17 cellular contexts compared by ENCODE assay signal in the genomic region with DNA sequence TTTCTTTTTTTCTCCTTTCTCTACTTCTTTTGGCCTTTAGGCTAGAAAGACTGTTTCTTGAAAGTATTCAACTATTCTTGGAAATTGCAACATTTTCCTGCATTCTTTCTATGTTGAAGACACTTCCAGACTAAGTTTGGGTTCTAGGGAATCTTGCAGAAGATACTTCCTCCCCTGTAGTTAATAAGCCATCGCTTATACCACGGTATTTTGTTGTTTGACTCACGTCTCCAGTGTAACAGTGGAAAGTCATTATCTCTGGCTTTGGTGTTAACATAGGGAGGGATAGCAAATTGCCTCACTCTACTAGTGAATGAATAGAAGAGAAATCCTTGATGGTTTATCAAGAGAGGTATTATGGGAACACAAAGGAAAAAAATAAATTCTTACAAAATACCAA.
DNase-seq lines count a peak whose midpoint lies in the region; ATAC-seq and TF ChIP-seq lines count a peak whose summit lies in the region.
"Had no signal": no experiment of that assay in that cellular context is flagged by ENCODE, and none has a peak within 500 bp of the region (broad histone marks: within the 10 kb centered on the region; RNA-seq: fewer than 3 reads in every experiment).

No MANE protein-coding gene starts in this region.

- H3K27me3 ChIP-seq in H9 (ENCODE audit: insufficient read depth, low read length): no peaks in the 10 kb centered on the region
- no peaks in the 10 kb centered on the region for H3K27me3 ChIP-seq in left lung
- no peaks in the 10 kb centered on the region for H3K27me3 ChIP-seq in stomach smooth muscle (ENCODE audit: control insufficient read depth in 1 of 2, insufficient read depth in 2 of 2, low read length in 2 of 2)
- H3K27me3 ChIP-seq: suprapubic skin had no signal

- H2BK12ac ChIP-seq in H9 (ENCODE audit: insufficient read length, low read depth, low read length): no peak overlapping the region

- no peak for DNase-seq in H9
- DNase-seq in chondrocyte (ENCODE audit: low spot score): no peak
- no peak for DNase-seq in left lung
- no peak for DNase-seq in stimulated activated naive CD8-positive, alpha-beta T cell treated with anti-CD3 and anti-CD28 coated beads, Interleukin-15, amount 100 ng/mL, for 72 hours
- no peak for DNase-seq in lower leg skin (ENCODE audit: low spot score in 2 of 2)
- DNase-seq in GM10266 (ENCODE audit: extremely low spot score): no peak
- DNase-seq: activated CD8-positive, alpha-beta memory T cell treated with anti-CD3 and anti-CD28 coated beads, Interleukin-2, amount 10 ng/mL, durations not matched to agents 7 days and 5 days; left colon; NCI-H1105 treated with DMSO at 0.1 percent for 48 hours; NCI-H446 had no signal

- H3K36me3 Mint-ChIP-seq in H9 (ENCODE audit: insufficient read depth in 1 of 3, low read depth in 3 of 3) (no peaks in the 10 kb centered on the region), chondrocyte (ENCODE audit: low read depth) (no peaks in the 10 kb centered on the region)
- H3K36me3 Mint-ChIP-seq: activated CD8-positive, alpha-beta memory T cell treated with anti-CD3 and anti-CD28 coated beads, Interleukin-2, amount 10 ng/mL, durations not matched to agents 7 days and 5 days; natural killer cell treated with Interleukin-12 subunit alpha and Interleukin-12 subunit beta and Interleukin-15 and Interleukin-18, amount 100 ng/mL, for 72 hours; WTC11 had no signal

- ATAC-seq in left lung: peak; percentile 65
- no peak for ATAC-seq in stimulated activated naive CD8-positive, alpha-beta T cell treated with anti-CD3 and anti-CD28 coated beads, Interleukin-15, amount 100 ng/mL, for 72 hours
- ATAC-seq in GM19035 (IDR thresholded peaks at IDR 0.05; ENCODE audit: unreplicated experiment): no peak
- ATAC-seq: activated CD8-positive, alpha-beta memory T cell treated with anti-CD3 and anti-CD28 coated beads, Interleukin-2, amount 10 ng/mL, durations not matched to agents 7 days and 5 days; GM12878; left colon; natural killer cell treated with Interleukin-12 subunit alpha and Interleukin-12 subunit beta and Interleukin-15 and Interleukin-18, amount 100 ng/mL, for 72 hours; WTC11 had no signal

- H3K4me1 Mint-ChIP-seq in H9 (peaks cover 16 to 18% of the 10 kb centered on the region in 2 experiments), chondrocyte (ENCODE audit: low read depth) (peaks cover 48% of the 10 kb centered on the region)
- no peaks in the 10 kb centered on the region for H3K4me1 Mint-ChIP-seq in stimulated activated naive CD8-positive, alpha-beta T cell treated with anti-CD3 and anti-CD28 coated beads, Interleukin-15, amount 100 ng/mL, for 72 hours
- H3K4me1 Mint-ChIP-seq: activated CD8-positive, alpha-beta memory T cell treated with anti-CD3 and anti-CD28 coated beads, Interleukin-2, amount 10 ng/mL, durations not matched to agents 7 days and 5 days had no signal

- no peak overlapping the region for H4K8ac ChIP-seq in H9 (replicated peaks; ENCODE audit: insufficient read length, low read depth, low read length)

- no peak overlapping the region for H3K4me2 ChIP-seq in H9 (ENCODE audit: insufficient read depth, insufficient read length, low read length)

- H3K18ac ChIP-seq in H9 (ENCODE audit: insufficient read length, low read depth, low read length): no peak overlapping the region

- no peak overlapping the region for H3K4ac ChIP-seq in H9 (ENCODE audit: low read depth, low read length)

- peak overlapping the region in 2 of 3 experiments; percentile 7 to 62; a peak in 2 of 7 replicates for H3K27ac Mint-ChIP-seq in H9
- peak overlapping the region; percentile 91 for H3K27ac Mint-ChIP-seq in chondrocyte (ENCODE audit: unreplicated experiment)
- no peak overlapping the region for H3K27ac Mint-ChIP-seq in stimulated activated naive CD8-positive, alpha-beta T cell treated with anti-CD3 and anti-CD28 coated beads, Interleukin-15, amount 100 ng/mL, for 72 hours
- H3K27ac Mint-ChIP-seq: activated CD8-positive, alpha-beta memory T cell treated with anti-CD3 and anti-CD28 coated beads, Interleukin-2, amount 10 ng/mL, durations not matched to agents 7 days and 5 days; natural killer cell treated with Interleukin-12 subunit alpha and Interleukin-12 subunit beta and Interleukin-15 and Interleukin-18, amount 100 ng/mL, for 72 hours; WTC11 had no signal

- no peak overlapping the region for H3K9ac ChIP-seq in H9 (ENCODE audit: extremely low read depth, insufficient read length, low read length)
- H3K9ac ChIP-seq in stomach smooth muscle (ENCODE audit: low read length in 2 of 2): no peak overlapping the region

- no peak overlapping the region for H4K91ac ChIP-seq in H9 (ENCODE audit: insufficient read length, low read depth, low read length)

- H3K79me2 ChIP-seq in H9 (ENCODE audit: insufficient read depth, low read length): no peaks in the 10 kb centered on the region

- H3K79me1 ChIP-seq in H9 (ENCODE audit: insufficient read depth, low read depth, low read length, poor library complexity, severe bottlenecking): no peaks in the 10 kb centered on the region

- H3K4me3 Mint-ChIP-seq in H9 (no peak overlapping the region), chondrocyte (ENCODE audit: unreplicated experiment) (no peak overlapping the region)
- H3K4me3 Mint-ChIP-seq in stimulated activated naive CD8-positive, alpha-beta T cell treated with anti-CD3 and anti-CD28 coated beads, Interleukin-15, amount 100 ng/mL, for 72 hours: no peak overlapping the region
- H3K4me3 Mint-ChIP-seq: activated CD8-positive, alpha-beta memory T cell treated with anti-CD3 and anti-CD28 coated beads, Interleukin-2, amount 10 ng/mL, durations not matched to agents 7 days and 5 days; natural killer cell treated with Interleukin-12 subunit alpha and Interleukin-12 subunit beta and Interleukin-15 and Interleukin-18, amount 100 ng/mL, for 72 hours; WTC11 had no signal

- no peak for TF ChIP-seq POLR2A in lower leg skin (IDR thresholded peaks at IDR 0.05)

- no peak overlapping the region for H3K4me3 ChIP-seq in left lung
- peak overlapping the region in 1 of 2 donors; percentile 12 for H3K4me3 ChIP-seq in stomach smooth muscle (ENCODE audit: low read length in 2 of 2)
- H3K4me3 ChIP-seq in lower leg skin (ENCODE audit: low read depth, poor library complexity, severe bottlenecking): no peak overlapping the region
- H3K4me3 ChIP-seq: GM12878, suprapubic skin had no signal

- H3K36me3 ChIP-seq in left lung: no peaks in the 10 kb centered on the region
- H3K36me3 ChIP-seq in stomach smooth muscle (ENCODE audit: control insufficient read depth in 2 of 2, insufficient read depth in 2 of 2, low read length in 2 of 2): no peaks in the 10 kb centered on the region
- H3K36me3 ChIP-seq: suprapubic skin had no signal

- no peak overlapping the region for H4K5ac ChIP-seq in H9 (ENCODE audit: insufficient read length, low read depth, low read length)

- no peak overlapping the region for H2BK5ac ChIP-seq in H9 (ENCODE audit: insufficient read length, low read length)

- H2AFZ ChIP-seq in H9 (ENCODE audit: low read length): no peak overlapping the region

- peak overlapping the region; percentile 81 for H2BK120ac ChIP-seq in H9 (ENCODE audit: low read depth, low read length, poor library complexity, severe bottlenecking)

- no peaks in the 10 kb centered on the region for H3K9me3 Mint-ChIP-seq in H9
- H3K9me3 Mint-ChIP-seq in chondrocyte (ENCODE audit: low read depth): no peaks in the 10 kb centered on the region
- H3K9me3 Mint-ChIP-seq in stimulated activated naive CD8-positive, alpha-beta T cell treated with anti-CD3 and anti-CD28 coated beads, Interleukin-15, amount 100 ng/mL, for 72 hours: no peaks in the 10 kb centered on the region
- H3K9me3 Mint-ChIP-seq: WTC11 had no signal

- TF ChIP-seq CTCF in H9 (conservative IDR thresholded peaks at IDR 0.05) (no peak), chondrocyte (IDR thresholded peaks at IDR 0.05) (no peak), left lung (IDR thresholded peaks at IDR 0.05) (no peak), lower leg skin (IDR thresholded peaks at IDR 0.05) (no peak), GM10266 (IDR thresholded peaks at IDR 0.05; ENCODE audit: control insufficient read depth, insufficient read depth, low read depth, missing control alignments) (no peak)

- no peak overlapping the region for H2BK15ac ChIP-seq in H9 (ENCODE audit: low read depth, low read length)

- H3K56ac ChIP-seq in H9 (ENCODE audit: insufficient read length, low read depth, low read length): no peak overlapping the region

- H3K4me1 ChIP-seq in H9 (ENCODE audit: insufficient read depth, low read length): no peaks in the 10 kb centered on the region
- H3K4me1 ChIP-seq in left lung: no peaks in the 10 kb centered on the region
- peaks cover 16% of the 10 kb centered on the region for H3K4me1 ChIP-seq in stomach smooth muscle (ENCODE audit: control insufficient read depth, insufficient read depth, low read length)

- H3K9me3 ChIP-seq in H9 (ENCODE audit: control insufficient read depth, low read depth, low read length) (no peaks in the 10 kb centered on the region), left lung (no peaks in the 10 kb centered on the region), stomach smooth muscle (ENCODE audit: control insufficient read depth in 2 of 2, low read length in 2 of 2) (no peaks in the 10 kb centered on the region)
- H3K9me3 ChIP-seq: suprapubic skin had no signal

- no peak overlapping the region for H3K14ac ChIP-seq in H9 (ENCODE audit: insufficient read depth, low read length)

- H3K27ac ChIP-seq in H9 (ENCODE audit: insufficient read length, low read depth, low read length) (no peak overlapping the region), left lung (peak overlapping the region in 1 of 2 donors; percentile 13), stomach smooth muscle (ENCODE audit: low read length) (peak overlapping the region; percentile 76)
- H3K27ac ChIP-seq: C4-2B, suprapubic skin had no signal

- H3T11ph ChIP-seq in H9 (ENCODE audit: low read length): no peak overlapping the region

- intact Hi-C loops in left lung (cut with DNase I) (no loop called here), lower leg skin (cut with DNase I; ENCODE audit: low total_unique reads) (no loop called here)

- H3K27me3 Mint-ChIP-seq in H9 (ENCODE audit: low read depth) (no peaks in the 10 kb centered on the region), chondrocyte (ENCODE audit: low read depth) (no peaks in the 10 kb centered on the region)
- H3K27me3 Mint-ChIP-seq in stimulated activated naive CD8-positive, alpha-beta T cell treated with anti-CD3 and anti-CD28 coated beads, Interleukin-15, amount 100 ng/mL, for 72 hours: no peaks in the 10 kb centered on the region
- H3K27me3 Mint-ChIP-seq: activated CD8-positive, alpha-beta memory T cell treated with anti-CD3 and anti-CD28 coated beads, Interleukin-2, amount 10 ng/mL, durations not matched to agents 7 days and 5 days; natural killer cell treated with Interleukin-12 subunit alpha and Interleukin-12 subunit beta and Interleukin-15 and Interleukin-18, amount 100 ng/mL, for 72 hours had no signal

- no CpG with 5 or more reads among the region's 3 CpGs for WGBS in H9 (ENCODE audit: extremely low coverage, insufficient read length, low lambda C conversion rate)
- WGBS in lower leg skin, 2 donors: 76 to 81% methylated on average over 3 of the region's 3 CpGs

- no peak overlapping the region for H3K23ac ChIP-seq in H9 (ENCODE audit: insufficient read length, low read depth, low read length)

- H2AK5ac ChIP-seq in H9 (ENCODE audit: insufficient read length, low read length): no peak overlapping the region

- H3K23me2 ChIP-seq in H9 (ENCODE audit: insufficient read length, low read depth, low read length, poor library complexity, severe bottlenecking): no peaks in the 10 kb centered on the region

- peak overlapping the region; percentile 3 for H2BK20ac ChIP-seq in H9 (ENCODE audit: low read depth, low read length, poor library complexity, severe bottlenecking)

- no peaks in the 10 kb centered on the region for H4K20me1 ChIP-seq in H9 (ENCODE audit: control insufficient read depth, insufficient read depth, insufficient read length)

Comparison
In these comparisons a context has a peak if more than half of its experiments do, and no peak if none do; other contexts are left out.
1. H3K27ac Mint-ChIP-seq: peak in H9 (2 of 3) and chondrocyte (single experiment); none in stimulated activated naive CD8-positive, alpha-beta T cell treated with anti-CD3 and anti-CD28 coated beads, Interleukin-15, amount 100 ng/mL, for 72 hours (0 of 2).